23 cellular contexts compared by ENCODE assay signal in genomic region chr1:58158465-58159423, GRCh38.
A peak's percentile ranks its signal among the peaks of the same experiment; 100 is the strongest.
DNase-seq lines count a peak whose midpoint lies in the region; ATAC-seq and TF ChIP-seq lines count a peak whose summit lies in the region.
"Had no signal": no experiment of that assay in that cellular context is flagged by ENCODE, and none has a peak within 500 bp of the region (broad histone marks: within the 10 kb centered on the region; RNA-seq: fewer than 3 reads in every experiment).

No MANE protein-coding gene starts in this region.

- H3K9me3 Mint-ChIP-seq in neural progenitor cell: no peaks in the 10 kb centered on the region

- H3K27me3 Mint-ChIP-seq in neural progenitor cell (ENCODE audit: insufficient read depth, low read depth): peaks cover 2% of the 10 kb centered on the region
- H3K27me3 Mint-ChIP-seq: B cell had no signal

- H3K4me1 ChIP-seq in neural progenitor cell: peaks cover 64% of the 10 kb centered on the region
- H3K4me1 ChIP-seq in prostate gland (replicated peaks): no peaks in the 10 kb centered on the region
- H3K4me1 ChIP-seq: HAP-1 had no signal

- no peak overlapping the region for H3K9ac ChIP-seq in neural progenitor cell
- H3K9ac ChIP-seq: KMS-11 had no signal

- H4K20me1 ChIP-seq in neural progenitor cell (ENCODE audit: low read depth): peaks cover 8% of the 10 kb centered on the region

- WGBS in prostate gland: 82% methylated on average over 11 of the region's 11 CpGs

- H3K27ac ChIP-seq in neural progenitor cell (peak overlapping the region; percentile 88), prostate gland (no peak overlapping the region)
- H3K27ac ChIP-seq: HL-60, KMS-11 had no signal

- no peak for TF ChIP-seq POLR2A in prostate gland (IDR thresholded peaks at IDR 0.05)

- peak overlapping the region; percentile 77 for H3K4me2 ChIP-seq in neural progenitor cell
- H3K4me2 ChIP-seq: KMS-11 had no signal

- H3K4me3 Mint-ChIP-seq in neural progenitor cell: no peak overlapping the region
- H3K4me3 Mint-ChIP-seq: B cell, CD14-positive monocyte had no signal

- DNase-seq in D341Med (ENCODE audit: low spot score) (peak; percentile 22), NCI-H82 (lab: John Stamatoyannopoulos, UW) (peak; percentile 80), ecto neural progenitor cell (ENCODE audit: low spot score) (peak; percentile 53), neural progenitor cell (ENCODE audit: low spot score) (peak; percentile 61), left lobe of liver (ENCODE audit: low spot score) (no peak), prostate gland (ENCODE audit: low spot score) (no peak)
- DNase-seq: DMS53, EL, GF-D8, NCI-H1417, NCI-H1694 treated with DMSO at 0.1 percent for 48 hours, NCI-H2081 treated with DMSO at 0.1 percent for 48 hours, NCI-H2171 treated with DMSO at 0.1 percent for 48 hours, NCI-H524 treated with DMSO at 0.1 percent for 48 hours, PC-3, Right ventricle myocardium superior, SW 1271 had no signal

- ATAC-seq in GM19467 (IDR thresholded peaks at IDR 0.05; ENCODE audit: unreplicated experiment) (no peak), left lobe of liver (no peak)
- ATAC-seq: PC-3 had no signal

- intact Hi-C loops in prostate gland (cut with DNase I): no loop called here

- H3K27me3 ChIP-seq in neural progenitor cell (no peaks in the 10 kb centered on the region), prostate gland (replicated peaks; ENCODE audit: insufficient read depth) (no peaks in the 10 kb centered on the region)

- H3K4me1 Mint-ChIP-seq in neural progenitor cell: peaks cover 24% of the 10 kb centered on the region
- H3K4me1 Mint-ChIP-seq: CD14-positive monocyte had no signal

- H3K36me3 ChIP-seq in neural progenitor cell: no peaks in the 10 kb centered on the region
- no peaks in the 10 kb centered on the region for H3K36me3 ChIP-seq in prostate gland
- H3K36me3 ChIP-seq: HAP-1 had no signal

- no peaks in the 10 kb centered on the region for H3K79me2 ChIP-seq in neural progenitor cell (ENCODE audit: low read depth)

- H3K9me3 ChIP-seq in neural progenitor cell (ENCODE audit: low read depth) (no peaks in the 10 kb centered on the region), prostate gland (no peaks in the 10 kb centered on the region)
- H3K9me3 ChIP-seq: HAP-1 had no signal

- TF ChIP-seq CTCF in neural progenitor cell (IDR thresholded peaks at IDR 0.05): no peak
- TF ChIP-seq CTCF in prostate gland (IDR thresholded peaks at IDR 0.05): no peak

- peaks cover 41% of the 10 kb centered on the region for H3F3A ChIP-seq in neural progenitor cell (ENCODE audit: low read depth)

- H3K36me3 Mint-ChIP-seq in neural progenitor cell: no peaks in the 10 kb centered on the region
- H3K36me3 Mint-ChIP-seq: CD14-positive monocyte had no signal

- H3K27ac Mint-ChIP-seq in neural progenitor cell: no peak overlapping the region
- H3K27ac Mint-ChIP-seq: B cell, CD14-positive monocyte had no signal

- H2AFZ ChIP-seq in neural progenitor cell (replicated peaks): no peak overlapping the region

- H3K4me3 ChIP-seq in neural progenitor cell (peak overlapping the region; percentile 37), prostate gland (no peak overlapping the region)
- H3K4me3 ChIP-seq: HAP-1 had no signal

Comparison
In these comparisons a context has a peak if more than half of its experiments do, and no peak if none do; other contexts are left out.
1. DNase-seq: peak in D341Med (single experiment), NCI-H82 (single experiment), ecto neural progenitor cell (single experiment) and neural progenitor cell (single experiment); none in left lobe of liver (single experiment) and prostate gland (single experiment).